In genomic region chr20:43863821-43864544, GRCh38 we compare ENCODE assay signal across 17 cellular contexts. TPM values are rescaled to one million over a fixed set of nuclear protein-coding genes. Genes with fewer than 3 reads are reported as not detected.
DNase-seq lines count a peak whose midpoint lies in the region; ATAC-seq and TF ChIP-seq lines count a peak whose summit lies in the region.
"Had no signal": no experiment of that assay in that cellular context is flagged by ENCODE, and none has a peak within 500 bp of the region (broad histone marks: within the 10 kb centered on the region; RNA-seq: fewer than 3 reads in every experiment).

No MANE protein-coding gene starts in this region.

- peaks cover 4 to 7% of the 10 kb centered on the region in 2 donors for H3K27me3 Mint-ChIP-seq in T-cell

- TF ChIP-seq CTCF in dorsolateral prefrontal cortex (IDR thresholded peaks at IDR 0.05 in 54 of 56, conservative IDR thresholded peaks at IDR 0.05 in 2 of 56; ENCODE audit: low read depth in 1 of 56, partially characterized antibody in 56 of 56) (no peak), right lobe of liver (IDR thresholded peaks at IDR 0.05) (no peak), suprapubic skin (IDR thresholded peaks at IDR 0.05) (no peak)

- 47% methylated on average over 9 of the region's 10 CpGs for WGBS in right lobe of liver (ENCODE audit: insufficient coverage, low coverage, low lambda C conversion rate, missing lambda C conversion rate)
- WGBS in suprapubic skin = 61% methylated on average over 10 of the region's 10 CpGs

- H3K36me3 ChIP-seq in right lobe of liver (no peaks in the 10 kb centered on the region), suprapubic skin (no peaks in the 10 kb centered on the region)

- ATAC-seq in right lobe of liver = peak; percentile 42 to 77 (median 50)
- no peak for ATAC-seq in GM18873 (IDR thresholded peaks at IDR 0.05; ENCODE audit: low FRiP score, unreplicated experiment)
- ATAC-seq in GM19328 (IDR thresholded peaks at IDR 0.05; ENCODE audit: unreplicated experiment) = no peak
- no peak for ATAC-seq in T-cell (replicated peaks in 1 of 4)
- ATAC-seq: natural killer cell had no signal

- H3K36me3 Mint-ChIP-seq in T-cell = no peaks in the 10 kb centered on the region
- H3K36me3 Mint-ChIP-seq: natural killer cell had no signal

- intact Hi-C loops in dorsolateral prefrontal cortex (cut with DNase I) (no loop called here), right lobe of liver (cut with DNase I) (no loop called here)

- DNase-seq in NCI-H774 (lab: John Stamatoyannopoulos, UW) = peak; percentile 61
- DNase-seq in dorsolateral prefrontal cortex = peak in 5 of 10 donors; percentile 30 to 61 (median 44)
- DNase-seq in right lobe of liver = no peak
- no peak for DNase-seq in suprapubic skin (ENCODE audit: low spot score in 2 of 2)
- DNase-seq in T-cell = no peak
- DNase-seq: activated gamma-delta T cell; DND-41; KG1; mammary epithelial cell; MV-4-11; natural killer cell; NCI-H2029 treated with DMSO at 0.1 percent for 48 hours; NCI-H510A treated with DMSO at 0.1 percent for 48 hours; stimulated activated CD8-positive, alpha-beta memory T cell treated with anti-CD3 and anti-CD28 coated beads, Interleukin-4, amount 100 ng/mL, for 48 hours had no signal

- H3K27ac Mint-ChIP-seq in T-cell = no peak overlapping the region
- H3K27ac Mint-ChIP-seq: natural killer cell, progenitor cell of endocrine pancreas had no signal

- H3K4me1 Mint-ChIP-seq in T-cell = no peaks in the 10 kb centered on the region
- H3K4me1 Mint-ChIP-seq: natural killer cell had no signal

- TF ChIP-seq POLR2A in right lobe of liver (IDR thresholded peaks at IDR 0.05) = no peak
- TF ChIP-seq POLR2A in suprapubic skin (IDR thresholded peaks at IDR 0.05) = no peak

- H3K4me3 Mint-ChIP-seq in T-cell = no peak overlapping the region
- H3K4me3 Mint-ChIP-seq: natural killer cell had no signal

- no peaks in the 10 kb centered on the region for H3K9me3 Mint-ChIP-seq in T-cell
- H3K9me3 Mint-ChIP-seq: natural killer cell had no signal

- TF ChIP-seq EP300 in suprapubic skin (IDR thresholded peaks at IDR 0.05) = no peak

- POLR2A ChIA-PET in T-cell (lab: Charles Lee) = interaction anchor here in 1 of 2 donors (0.7 kb wide), 1 partner anchor 318 kb away, joined by 3 read pairs; no protein-coding TSS in a partner anchor

- CTCF ChIA-PET in T-cell (lab: Charles Lee) = no interaction called here

- H3K4me1 ChIP-seq in right lobe of liver (no peaks in the 10 kb centered on the region), suprapubic skin (peaks cover 6% of the 10 kb centered on the region)

- H3K27ac ChIP-seq in dorsolateral prefrontal cortex (peak overlapping the region in 41 of 59 donors; percentile 6 to 81 (median 61)), right lobe of liver (peak overlapping the region in 1 of 3 donors; percentile 10), suprapubic skin (peak overlapping the region; percentile 41)

- no peaks in the 10 kb centered on the region for H3K27me3 ChIP-seq in dorsolateral prefrontal cortex
- H3K27me3 ChIP-seq in right lobe of liver = no peaks in the 10 kb centered on the region
- no peaks in the 10 kb centered on the region for H3K27me3 ChIP-seq in suprapubic skin

- H3K4me3 ChIP-seq in dorsolateral prefrontal cortex = no peak overlapping the region
- H3K4me3 ChIP-seq in right lobe of liver = no peak overlapping the region
- no peak overlapping the region for H3K4me3 ChIP-seq in suprapubic skin

- H3K9me3 ChIP-seq in right lobe of liver (no peaks in the 10 kb centered on the region), suprapubic skin (no peaks in the 10 kb centered on the region)

RNA-seq across cellular contexts. Expression of gene TOX2, which starts 50.7 kb away (rescaled TPM):
- total RNA-seq in dorsolateral prefrontal cortex (10 to 100 TPM in 117 of 120 experiments, 1 to 10 TPM in 3; 5.5 to 33.1 (median 20.3) TPM), right lobe of liver (1 to 10 TPM; 1.5 to 5.0 (median 2.2) TPM), suprapubic skin (1 to 10 TPM in 2 of 4 donors, under 1 TPM in 2; 0.40 to 3.0 (median 1.6) TPM), T-cell (1 to 10 TPM in 4 of 5 donors, under 1 TPM in 1; 0.38 to 3.0 (median 1.6) TPM)

Comparison
In these comparisons a context has a peak if more than half of its experiments do, and no peak if none do; other contexts are left out.
1. ATAC-seq: peak in right lobe of liver (4 of 4); none in GM18873 (single experiment), GM19328 (single experiment) and T-cell (0 of 4).